7 cellular contexts compared by ENCODE assay signal in genomic region chr2:120515066-120515758, GRCh38.
DNase-seq lines count a peak whose midpoint lies in the region; ATAC-seq, FAIRE-seq and TF ChIP-seq lines count a peak whose summit lies in the region.
"Not testable (repeated sequence)": the region's sequence is repeated elsewhere in the genome, so short reads cannot be mapped to it uniquely, and the experiment has no call there.

No MANE protein-coding gene starts in this region.

- H3K9me3 ChIP-seq in HEK293 (ENCODE audit: control insufficient read depth, insufficient read depth, low read depth, low read length); neural progenitor cell (ENCODE audit: low read depth): not testable (repeated sequence)

- not testable (repeated sequence) for H3K4me2 ChIP-seq in neural progenitor cell

- H3K4me1 Mint-ChIP-seq in activated naive CD8-positive, alpha-beta T cell treated with anti-CD3 and anti-CD28 coated beads, Interleukin-2, amount 10 ng/mL, durations not matched to agents 7 days and 5 days: not testable (repeated sequence)
- H3K4me1 Mint-ChIP-seq in neural progenitor cell: peaks cover 50% of the 10 kb centered on the region

- H3F3A ChIP-seq in neural progenitor cell (ENCODE audit: low read depth): not testable (repeated sequence)

- peak; percentile 50 for FAIRE-seq in urothelium cell line (lab: Jason Lieb, UNC)

- not testable (repeated sequence) for H3K79me2 ChIP-seq in neural progenitor cell (ENCODE audit: low read depth)

- H2AFZ ChIP-seq in neural progenitor cell (replicated peaks): not testable (repeated sequence)

- not testable (repeated sequence) for TF ChIP-seq CTCF in HEK293 (tag by site-specific recombination; IDR thresholded peaks at IDR 0.05); neural progenitor cell (IDR thresholded peaks at IDR 0.05)

- not testable (repeated sequence) for H3K36me3 ChIP-seq in HEK293 (ENCODE audit: control insufficient read depth in 2 of 2, insufficient read depth in 1 of 2, low read length in 2 of 2); neural progenitor cell

- H3K36me3 Mint-ChIP-seq in activated naive CD8-positive, alpha-beta T cell treated with anti-CD3 and anti-CD28 coated beads, Interleukin-2, amount 10 ng/mL, durations not matched to agents 7 days and 5 days; neural progenitor cell: not testable (repeated sequence)

- CTCF ChIA-PET in HEK293 (lab: Yijun Ruan, JAX): interaction anchor here (0.6 kb wide), 1 partner anchor 225 kb away, joined by 5 read pairs; no protein-coding TSS in a partner anchor

- not testable (repeated sequence) for H3K4me3 ChIP-seq in HEK293 (ENCODE audit: low read depth, low read length); neural progenitor cell

- intact Hi-C loops in cardiac septum (cut with DNase I); posterior vena cava (cut with DNase I); sciatic nerve (cut with DNase I): not testable (repeated sequence)

- not testable (repeated sequence) for H3K27ac ChIP-seq in HEK293 (ENCODE audit: extremely low read depth, low read depth, low read length); neural progenitor cell

- not testable (repeated sequence) for H3K4me3 Mint-ChIP-seq in activated naive CD8-positive, alpha-beta T cell treated with anti-CD3 and anti-CD28 coated beads, Interleukin-2, amount 10 ng/mL, durations not matched to agents 7 days and 5 days; neural progenitor cell

- not testable (repeated sequence) for H3K27me3 Mint-ChIP-seq in activated naive CD8-positive, alpha-beta T cell treated with anti-CD3 and anti-CD28 coated beads, Interleukin-2, amount 10 ng/mL, durations not matched to agents 7 days and 5 days
- peaks cover 26% of the 10 kb centered on the region for H3K27me3 Mint-ChIP-seq in neural progenitor cell (ENCODE audit: insufficient read depth, low read depth)

- not testable (repeated sequence) for H3K9ac ChIP-seq in neural progenitor cell

- not testable (repeated sequence) for H3K4me1 ChIP-seq in HEK293 (ENCODE audit: control insufficient read depth, insufficient read depth, low read length); neural progenitor cell

- not testable (repeated sequence) for H3K27ac Mint-ChIP-seq in activated naive CD8-positive, alpha-beta T cell treated with anti-CD3 and anti-CD28 coated beads, Interleukin-2, amount 10 ng/mL, durations not matched to agents 7 days and 5 days
- H3K27ac Mint-ChIP-seq in neural progenitor cell: peak overlapping the region; percentile 29

- H3K9me3 Mint-ChIP-seq in activated naive CD8-positive, alpha-beta T cell treated with anti-CD3 and anti-CD28 coated beads, Interleukin-2, amount 10 ng/mL, durations not matched to agents 7 days and 5 days; neural progenitor cell: not testable (repeated sequence)

- peaks cover 68% of the 10 kb centered on the region for H3K27me3 ChIP-seq in neural progenitor cell

- H4K20me1 ChIP-seq in neural progenitor cell (ENCODE audit: low read depth): not testable (repeated sequence)

- POLR2A ChIA-PET in HEK293 (lab: Yijun Ruan, JAX): interaction anchor here (0.7 kb wide), 1 partner anchor 33 kb away, joined by 6 read pairs; no protein-coding TSS in a partner anchor
- POLR2A ChIA-PET in activated naive CD8-positive, alpha-beta T cell treated with anti-CD3 and anti-CD28 coated beads, Interleukin-2, amount 10 ng/mL, durations not matched to agents 7 days and 5 days (lab: Charles Lee): not testable (repeated sequence)

- peak; percentile 1 for DNase-seq in activated naive CD8-positive, alpha-beta T cell treated with anti-CD3 and anti-CD28 coated beads, Interleukin-2, amount 10 ng/mL, durations not matched to agents 7 days and 5 days
- DNase-seq in cardiac septum (ENCODE audit: low spot score) (peak; percentile 15), posterior vena cava (ENCODE audit: low spot score) (peak; percentile 22), sciatic nerve (ENCODE audit: low spot score) (peak; percentile 7)
- not testable (repeated sequence) for DNase-seq in neural progenitor cell (ENCODE audit: low spot score); urothelium cell line (ENCODE audit: low spot score)

- not testable (repeated sequence) for ATAC-seq in activated naive CD8-positive, alpha-beta T cell treated with anti-CD3 and anti-CD28 coated beads, Interleukin-2, amount 10 ng/mL, durations not matched to agents 7 days and 5 days (ENCODE audit: low read depth); sciatic nerve

TF ChIP-seq in HEK293, 187 proteins besides CTCF, POLR2A, EP300 and RAD21:
- TF ChIP-seq PRDM1 (tag by site-specific recombination; IDR thresholded peaks at IDR 0.05): peak; percentile 70
- peak; percentile 97 for TF ChIP-seq KLF17 (tag by site-specific recombination; IDR thresholded peaks at IDR 0.05)
